In genomic region chr14:92005019-92005418, GRCh38 we compare ENCODE assay signal across 1 cellular context.
TF ChIP-seq lines count a peak whose summit lies in the region.

No MANE protein-coding gene starts in this region.

TF ChIP-seq in IMR-90, 13 proteins besides CTCF, POLR2A, EP300 and RAD21:
- TF ChIP-seq, protein P1, sequence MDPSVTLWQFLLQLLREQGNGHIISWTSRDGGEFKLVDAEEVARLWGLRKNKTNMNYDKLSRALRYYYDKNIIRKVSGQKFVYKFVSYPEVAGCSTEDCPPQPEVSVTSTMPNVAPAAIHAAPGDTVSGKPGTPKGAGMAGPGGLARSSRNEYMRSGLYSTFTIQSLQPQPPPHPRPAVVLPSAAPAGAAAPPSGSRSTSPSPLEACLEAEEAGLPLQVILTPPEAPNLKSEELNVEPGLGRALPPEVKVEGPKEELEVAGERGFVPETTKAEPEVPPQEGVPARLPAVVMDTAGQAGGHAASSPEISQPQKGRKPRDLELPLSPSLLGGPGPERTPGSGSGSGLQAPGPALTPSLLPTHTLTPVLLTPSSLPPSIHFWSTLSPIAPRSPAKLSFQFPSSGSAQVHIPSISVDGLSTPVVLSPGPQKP (IDR thresholded peaks at IDR 0.05; ENCODE audit: borderline replicate concordance, low read depth, low read length): no peak
- TF ChIP-seq BHLHE40 (IDR thresholded peaks at IDR 0.05; ENCODE audit: low read depth, low read length): no peak
